23 cellular contexts compared by ENCODE assay signal in the genomic region with DNA sequence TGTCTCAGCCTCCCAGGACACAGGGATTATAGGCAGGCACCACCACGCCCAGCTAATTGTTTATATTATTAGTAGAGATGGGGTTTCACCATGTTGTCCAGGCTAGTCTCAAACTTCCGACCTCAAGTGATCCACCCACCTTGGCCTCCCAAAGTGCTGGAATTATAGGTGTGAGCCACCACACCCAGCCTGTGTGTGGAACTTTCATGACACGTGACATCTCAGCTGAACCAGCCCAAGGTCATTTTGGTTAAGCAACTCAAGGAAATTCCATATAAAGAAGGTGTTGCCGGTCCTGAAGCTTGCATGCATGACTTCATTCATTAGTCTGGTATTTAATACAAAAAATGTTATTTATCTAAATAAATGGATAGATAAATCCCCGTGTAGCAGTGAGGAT.
DNase-seq lines count a peak whose midpoint lies in the region; ATAC-seq, FAIRE-seq and TF ChIP-seq lines count a peak whose summit lies in the region.
"Had no signal": no experiment of that assay in that cellular context is flagged by ENCODE, and none has a peak within 500 bp of the region (broad histone marks: within the 10 kb centered on the region; RNA-seq: fewer than 3 reads in every experiment).

No MANE protein-coding gene starts in this region.

- POLR2A ChIA-PET in K562 (lab: Yijun Ruan, JAX): no interaction called here

- TF ChIP-seq EP300 in K562 (IDR thresholded peaks at IDR 0.05; ENCODE audit: low read length): no peak
- TF ChIP-seq EP300 in transverse colon (IDR thresholded peaks at IDR 0.05; ENCODE audit: low read depth): no peak

- DNase-seq in K562 (ENCODE audit: extremely low read depth in 1 of 4, low spot score in 3 of 4) (no peak), endodermal cell (peak; percentile 4), mucosa of descending colon (peak in 2 of 3 donors; percentile 49 to 62), transverse colon (peak; percentile 55)
- DNase-seq: 8988T; ACHN; Caco-2; Calu3; CD4-positive, alpha-beta T cell; CD8-positive, alpha-beta T cell; DMS79 treated with DMSO at 0.1 percent for 48 hours; GF-D8 had no signal

- H3K9me1 ChIP-seq in K562 (ENCODE audit: control insufficient read depth, insufficient read depth, low read length): no peaks in the 10 kb centered on the region

- H3K27me3 Mint-ChIP-seq in endodermal cell (ENCODE audit: insufficient read depth): no peaks in the 10 kb centered on the region

- H3K79me2 ChIP-seq in K562 (ENCODE audit: control insufficient read depth, insufficient read depth, low read length): no peaks in the 10 kb centered on the region

- in situ Hi-C loops in K562 (cut with MboI) (no loop called here), transverse colon (cut with MboI; ENCODE audit: low pct_ligation_motif_present in 1 of 4, low pct_unique_long_range_greater_than_20kb in 1 of 4, low sequenced_read_pairs in 3 of 4) (loop anchor here in 1 of 4 donors (10.0 kb wide), 1 partner anchor 139 kb away; no protein-coding TSS in a partner anchor)

- H2AFZ ChIP-seq in K562 (ENCODE audit: low read depth, low read length): no peak overlapping the region

- TF ChIP-seq RAD21 in K562 (CRISPR knock-in tag; conservative IDR thresholded peaks at IDR 0.05 in 1 of 2, IDR thresholded peaks at IDR 0.05 in 1 of 2): no peak

- TF ChIP-seq CTCF in K562 (IDR thresholded peaks at IDR 0.05 in 2 of 3, conservative IDR thresholded peaks at IDR 0.05 in 1 of 3; ENCODE audit: insufficient read depth in 2 of 3, low read depth in 1 of 3, low read length in 3 of 3) (no peak), endodermal cell (conservative IDR thresholded peaks at IDR 0.05) (no peak), mucosa of descending colon (IDR thresholded peaks at IDR 0.05) (no peak), transverse colon (IDR thresholded peaks at IDR 0.05) (no peak)

- H3K4me3 Mint-ChIP-seq in endodermal cell: no peak overlapping the region
- H3K4me3 Mint-ChIP-seq: CD4-positive, alpha-beta T cell; CD8-positive, alpha-beta T cell had no signal

- ATAC-seq in K562 (no peak), mucosa of descending colon (peak; percentile 57), GM19397 (IDR thresholded peaks at IDR 0.05; ENCODE audit: unreplicated experiment) (no peak), GM21528 (IDR thresholded peaks at IDR 0.05; ENCODE audit: low FRiP score, unreplicated experiment) (no peak), HG03025 (IDR thresholded peaks at IDR 0.05; ENCODE audit: low FRiP score, unreplicated experiment) (no peak), HG02852 (IDR thresholded peaks at IDR 0.05; ENCODE audit: unreplicated experiment) (no peak)
- ATAC-seq: CD8-positive, alpha-beta T cell had no signal

- FAIRE-seq in K562 (lab: Jason Lieb, UNC): no peak
- FAIRE-seq: A204.1, D721Med, G401.6, GM12891, GM19239 had no signal

- H3K27ac ChIP-seq in K562 (ENCODE audit: extremely low read depth, low read depth, low read length): no peak overlapping the region
- no peak overlapping the region for H3K27ac ChIP-seq in endodermal cell (ENCODE audit: low read depth, low read length)
- peak overlapping the region in 1 of 4 donors; percentile 32 for H3K27ac ChIP-seq in transverse colon
- H3K27ac ChIP-seq: BLaER1 treated with 17β-estradiol and CSF1 and Interleukin-3, amounts not matched to agents 10 nM and 100 nM; C4-2B had no signal

- no peaks in the 10 kb centered on the region for H3K36me3 ChIP-seq in K562 (ENCODE audit: control insufficient read depth, insufficient read depth, low read length)
- no peaks in the 10 kb centered on the region for H3K36me3 ChIP-seq in endodermal cell (ENCODE audit: control insufficient read depth, insufficient read depth, low read length)
- no peaks in the 10 kb centered on the region for H3K36me3 ChIP-seq in mucosa of descending colon (ENCODE audit: low read depth)
- no peaks in the 10 kb centered on the region for H3K36me3 ChIP-seq in transverse colon
- H3K36me3 ChIP-seq: BLaER1 treated with 17β-estradiol and CSF1 and Interleukin-3, amounts not matched to agents 10 nM and 100 nM had no signal

- no peaks in the 10 kb centered on the region for H3K4me1 Mint-ChIP-seq in endodermal cell

- no peak for TF ChIP-seq POLR2A in K562 (conservative IDR thresholded peaks at IDR 0.05)
- TF ChIP-seq POLR2A in transverse colon (IDR thresholded peaks at IDR 0.05): no peak

- H4K20me1 ChIP-seq in K562 (replicated peaks; ENCODE audit: control insufficient read depth, insufficient read depth, low read length): no peaks in the 10 kb centered on the region
- H4K20me1 ChIP-seq: BLaER1 treated with 17β-estradiol and CSF1 and Interleukin-3, amounts not matched to agents 10 nM and 100 nM had no signal

- no peaks in the 10 kb centered on the region for H3K36me3 Mint-ChIP-seq in endodermal cell (ENCODE audit: low read depth)
- H3K36me3 Mint-ChIP-seq: CD8-positive, alpha-beta T cell had no signal

- peaks cover 0 to 11% of the 10 kb centered on the region in 2 experiments; a peak in 2 of 5 replicates for H3K27me3 ChIP-seq in K562 (ENCODE audit: control insufficient read depth in 2 of 2, insufficient read depth in 2 of 2, low read length in 2 of 2)
- H3K27me3 ChIP-seq in endodermal cell (ENCODE audit: control insufficient read depth, insufficient read depth, low read length, poor library complexity, severe bottlenecking): no peaks in the 10 kb centered on the region
- H3K27me3 ChIP-seq in transverse colon: no peaks in the 10 kb centered on the region
- H3K27me3 ChIP-seq: BLaER1 treated with 17β-estradiol and CSF1 and Interleukin-3, amounts not matched to agents 10 nM and 100 nM had no signal

- H3K9me3 Mint-ChIP-seq in endodermal cell: peaks cover 23% of the 10 kb centered on the region
- H3K9me3 Mint-ChIP-seq: CD4-positive, alpha-beta T cell; CD8-positive, alpha-beta T cell had no signal

- H3K4me2 ChIP-seq in K562 (ENCODE audit: insufficient read depth, low read length): no peak overlapping the region
- H3K4me2 ChIP-seq: BLaER1 treated with 17β-estradiol and CSF1 and Interleukin-3, amounts not matched to agents 10 nM and 100 nM had no signal

- intact Hi-C loops in K562 (cut with micrococcal nuclease): no loop called here
- intact Hi-C loops in mucosa of descending colon (cut with DNase I, micrococcal nuclease): loop anchor here in 1 of 2 donors (10.0 kb wide), 1 partner anchor 51 kb away; no protein-coding TSS in a partner anchor
- intact Hi-C loops in transverse colon (cut with DNase I; ENCODE audit: low total_unique reads): no loop called here

- WGBS in K562 (ENCODE audit: insufficient coverage, low coverage, missing lambda C conversion rate): 0% methylated on average over 5 of the region's 5 CpGs
- WGBS in endodermal cell (ENCODE audit: insufficient coverage in 1 of 2, insufficient read length in 1 of 2), 2 experiments: 90 to 94% methylated on average over 4 of the region's 5 CpGs
- 65 to 68% methylated on average over 2 to 5 of the region's 5 CpGs for WGBS in transverse colon (ENCODE audit: low coverage in 1 of 2), 2 donors

- BruUV-seq in K562 (replicated peaks; lab: Mats Ljungman, UMichigan): no TSS peak

- no peak overlapping the region for H3K4me3 ChIP-seq in K562
- no peak overlapping the region for H3K4me3 ChIP-seq in endodermal cell (ENCODE audit: low read length)
- H3K4me3 ChIP-seq in mucosa of descending colon: no peak overlapping the region
- H3K4me3 ChIP-seq in transverse colon: no peak overlapping the region
- H3K4me3 ChIP-seq: BLaER1 treated with 17β-estradiol and CSF1 and Interleukin-3, amounts not matched to agents 10 nM and 100 nM had no signal

- no peaks in the 10 kb centered on the region for H3K4me1 ChIP-seq in K562 (replicated peaks in 1 of 2; ENCODE audit: control insufficient read depth in 2 of 2, insufficient read depth in 2 of 2, low read length in 2 of 2)
- H3K4me1 ChIP-seq in endodermal cell (ENCODE audit: control insufficient read depth, insufficient read depth, low read length): no peaks in the 10 kb centered on the region
- H3K4me1 ChIP-seq in mucosa of descending colon (ENCODE audit: low read depth): peaks cover 10% of the 10 kb centered on the region
- peaks cover 0 to 14% (median 4%) of the 10 kb centered on the region in 4 donors for H3K4me1 ChIP-seq in transverse colon
- H3K4me1 ChIP-seq: BLaER1 treated with 17β-estradiol and CSF1 and Interleukin-3, amounts not matched to agents 10 nM and 100 nM; Caco-2 had no signal

- H3K9ac ChIP-seq in K562 (ENCODE audit: insufficient read depth in 1 of 2, low read depth in 2 of 2, low read length in 2 of 2): no peak overlapping the region
- no peak overlapping the region for H3K9ac ChIP-seq in endodermal cell (ENCODE audit: extremely low read depth, low read length, poor library complexity, severe bottlenecking)
- H3K9ac ChIP-seq: BLaER1 treated with 17β-estradiol and CSF1 and Interleukin-3, amounts not matched to agents 10 nM and 100 nM had no signal

- H3K9me3 ChIP-seq in K562 (replicated peaks; ENCODE audit: control insufficient read depth, insufficient read depth, low read depth, low read length) (no peaks in the 10 kb centered on the region), endodermal cell (ENCODE audit: control insufficient read depth, low read length) (peaks cover 8% of the 10 kb centered on the region), mucosa of descending colon (no peaks in the 10 kb centered on the region), transverse colon (no peaks in the 10 kb centered on the region)
- H3K9me3 ChIP-seq: Caco-2 had no signal

- CTCF ChIA-PET in K562 (lab: Yijun Ruan, JAX; ENCODE audit: low intra/inter-chr PET ratio): no interaction called here

- no peak overlapping the region for H3K27ac Mint-ChIP-seq in endodermal cell
- H3K27ac Mint-ChIP-seq: CD4-positive, alpha-beta T cell; CD8-positive, alpha-beta T cell had no signal

TF ChIP-seq in K562, 482 proteins besides CTCF, POLR2A, EP300 and RAD21 (continues in another document):
- TF ChIP-seq, protein P1, sequence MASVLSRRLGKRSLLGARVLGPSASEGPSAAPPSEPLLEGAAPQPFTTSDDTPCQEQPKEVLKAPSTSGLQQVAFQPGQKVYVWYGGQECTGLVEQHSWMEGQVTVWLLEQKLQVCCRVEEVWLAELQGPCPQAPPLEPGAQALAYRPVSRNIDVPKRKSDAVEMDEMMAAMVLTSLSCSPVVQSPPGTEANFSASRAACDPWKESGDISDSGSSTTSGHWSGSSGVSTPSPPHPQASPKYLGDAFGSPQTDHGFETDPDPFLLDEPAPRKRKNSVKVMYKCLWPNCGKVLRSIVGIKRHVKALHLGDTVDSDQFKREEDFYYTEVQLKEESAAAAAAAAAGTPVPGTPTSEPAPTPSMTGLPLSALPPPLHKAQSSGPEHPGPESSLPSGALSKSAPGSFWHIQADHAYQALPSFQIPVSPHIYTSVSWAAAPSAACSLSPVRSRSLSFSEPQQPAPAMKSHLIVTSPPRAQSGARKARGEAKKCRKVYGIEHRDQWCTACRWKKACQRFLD (CRISPR knock-in tag; IDR thresholded peaks at IDR 0.05): no peak
- no peak for TF ChIP-seq IFI16 (CRISPR knock-in tag; IDR thresholded peaks at IDR 0.05)

Comparison
In these comparisons a context has a peak if more than half of its experiments do, and no peak if none do; other contexts are left out.
1. DNase-seq: peak in endodermal cell (single experiment), mucosa of descending colon (2 of 3) and transverse colon (single experiment); none in K562 (0 of 4).